In genomic region chr3:136862611-136862951, GRCh38 we compare ENCODE assay signal across 8 cellular contexts. TPM values are rescaled to one million over a fixed set of nuclear protein-coding genes. Genes with fewer than 3 reads are reported as not detected.
DNase-seq lines count a peak whose midpoint lies in the region; ATAC-seq and TF ChIP-seq lines count a peak whose summit lies in the region.

No MANE protein-coding gene starts in this region.

- H3K36me3 ChIP-seq in neural progenitor cell, result no peaks in the 10 kb centered on the region
- H3K36me3 ChIP-seq in upper lobe of left lung, result no peaks in the 10 kb centered on the region

- H3K4me1 Mint-ChIP-seq in activated T-helper 1 cell treated with anti-CD3 and anti-CD28 coated beads, Interleukin-12 subunit alpha, Interleukin-12 subunit beta, Interleukin-2, Interleukin-4 antibody, amounts not matched to agents 30 ng/mL and 10 ng/mL and 1 ng/mL, durations not matched to agents 14 hours and 24 hours and 36 hours (ENCODE audit: low read depth), result peaks cover 53% of the 10 kb centered on the region
- peaks cover 33% of the 10 kb centered on the region for H3K4me1 Mint-ChIP-seq in neural progenitor cell

- peak overlapping the region; percentile 97 for H3K4me3 Mint-ChIP-seq in activated T-helper 1 cell treated with anti-CD3 and anti-CD28 coated beads, Interleukin-12 subunit alpha, Interleukin-12 subunit beta, Interleukin-2, Interleukin-4 antibody, amounts not matched to agents 30 ng/mL and 10 ng/mL and 1 ng/mL, durations not matched to agents 14 hours and 24 hours and 36 hours
- H3K4me3 Mint-ChIP-seq in neural progenitor cell, result peak overlapping the region; percentile 98

- no peaks in the 10 kb centered on the region for H3K27me3 Mint-ChIP-seq in activated T-helper 1 cell treated with anti-CD3 and anti-CD28 coated beads, Interleukin-12 subunit alpha, Interleukin-12 subunit beta, Interleukin-2, Interleukin-4 antibody, amounts not matched to agents 30 ng/mL and 10 ng/mL and 1 ng/mL, durations not matched to agents 14 hours and 24 hours and 36 hours (ENCODE audit: insufficient read depth)
- H3K27me3 Mint-ChIP-seq in neural progenitor cell (ENCODE audit: insufficient read depth, low read depth), result peaks cover 3% of the 10 kb centered on the region

- DNase-seq in AG10803 (ENCODE audit: low read depth), result peak; percentile 58
- DNase-seq in NCI-H524 treated with DMSO at 0.1 percent for 48 hours (lab: John Stamatoyannopoulos, UW), result peak; percentile 53
- peak; percentile 38 for DNase-seq in activated T-helper 1 cell treated with anti-CD3 and anti-CD28 coated beads, Interleukin-12 subunit alpha, Interleukin-12 subunit beta, Interleukin-2, Interleukin-4 antibody, amounts not matched to agents 30 ng/mL and 10 ng/mL and 1 ng/mL, durations not matched to agents 14 hours and 24 hours and 36 hours (ENCODE audit: low spot score)
- peak; percentile 77 for DNase-seq in fibroblast of pulmonary artery (ENCODE audit: low read depth)
- no peak for DNase-seq in neural progenitor cell (ENCODE audit: low spot score)
- peak in 1 of 2 donors; percentile 81 for DNase-seq in upper lobe of left lung

- no peak for TF ChIP-seq POLR2A in upper lobe of left lung (IDR thresholded peaks at IDR 0.05)

- H3K4me3 ChIP-seq in AG10803 (ENCODE audit: low read length) (peak overlapping the region; percentile 91), fibroblast of pulmonary artery (replicated peaks; ENCODE audit: low read depth, low read length) (peak overlapping the region; percentile 86), neural progenitor cell (peak overlapping the region; percentile 78), upper lobe of left lung (peak overlapping the region; percentile 63 to 95 (median 79))

- no peak for TF ChIP-seq EP300 in upper lobe of left lung (IDR thresholded peaks at IDR 0.05)

- 0 to 4% methylated on average over 5 to 17 of the region's 29 CpGs for WGBS in upper lobe of left lung, 2 donors

- H3K9me3 ChIP-seq in neural progenitor cell (ENCODE audit: low read depth) (no peaks in the 10 kb centered on the region), upper lobe of left lung (no peaks in the 10 kb centered on the region)

- peak overlapping the region; percentile 84 for H2AFZ ChIP-seq in neural progenitor cell (replicated peaks)

- H4K20me1 ChIP-seq in neural progenitor cell (ENCODE audit: low read depth), result peaks cover 35% of the 10 kb centered on the region

- H3K9me3 Mint-ChIP-seq in activated T-helper 1 cell treated with anti-CD3 and anti-CD28 coated beads, Interleukin-12 subunit alpha, Interleukin-12 subunit beta, Interleukin-2, Interleukin-4 antibody, amounts not matched to agents 30 ng/mL and 10 ng/mL and 1 ng/mL, durations not matched to agents 14 hours and 24 hours and 36 hours, result no peaks in the 10 kb centered on the region
- peaks cover 17% of the 10 kb centered on the region for H3K9me3 Mint-ChIP-seq in neural progenitor cell

- ATAC-seq in GM18868 (IDR thresholded peaks at IDR 0.05; ENCODE audit: unreplicated experiment), result peak; percentile 14
- peak; percentile 15 for ATAC-seq in HG03175 (IDR thresholded peaks at IDR 0.05; ENCODE audit: unreplicated experiment)
- ATAC-seq in upper lobe of left lung (ENCODE audit: low FRiP score in 2 of 2), result peak; percentile 72 to 76

- TF ChIP-seq CTCF in AG10803 (conservative IDR thresholded peaks at IDR 0.05; ENCODE audit: low read length) (no peak; the same call in 1 of the 2 replicates), fibroblast of pulmonary artery (IDR thresholded peaks at IDR 0.05; ENCODE audit: low read length, missing control alignments) (no peak), neural progenitor cell (IDR thresholded peaks at IDR 0.05) (no peak), upper lobe of left lung (IDR thresholded peaks at IDR 0.05) (no peak)

- peaks cover 15% of the 10 kb centered on the region for H3K36me3 Mint-ChIP-seq in activated T-helper 1 cell treated with anti-CD3 and anti-CD28 coated beads, Interleukin-12 subunit alpha, Interleukin-12 subunit beta, Interleukin-2, Interleukin-4 antibody, amounts not matched to agents 30 ng/mL and 10 ng/mL and 1 ng/mL, durations not matched to agents 14 hours and 24 hours and 36 hours (ENCODE audit: low read depth)
- peaks cover 34% of the 10 kb centered on the region for H3K36me3 Mint-ChIP-seq in neural progenitor cell

- H3K79me2 ChIP-seq in neural progenitor cell (ENCODE audit: low read depth), result peaks cover 78% of the 10 kb centered on the region

- H3K9ac ChIP-seq in neural progenitor cell, result peak overlapping the region; percentile 50

- intact Hi-C loops in activated T-helper 1 cell treated with anti-CD3 and anti-CD28 coated beads, Interleukin-12 subunit alpha, Interleukin-12 subunit beta, Interleukin-2, Interleukin-4 antibody, amounts not matched to agents 30 ng/mL and 10 ng/mL and 1 ng/mL, durations not matched to agents 14 hours and 24 hours and 36 hours (cut with micrococcal nuclease), result loop anchor here (1.0 to 5.0 kb wide), 12 partner anchors 24 to 785 kb away; partner anchors contain the start of genes MSL2, PCCB and STAG1

- peak overlapping the region; percentile 99 for H3K27ac Mint-ChIP-seq in activated T-helper 1 cell treated with anti-CD3 and anti-CD28 coated beads, Interleukin-12 subunit alpha, Interleukin-12 subunit beta, Interleukin-2, Interleukin-4 antibody, amounts not matched to agents 30 ng/mL and 10 ng/mL and 1 ng/mL, durations not matched to agents 14 hours and 24 hours and 36 hours
- peak overlapping the region; percentile 86 for H3K27ac Mint-ChIP-seq in neural progenitor cell

- peak overlapping the region; percentile 100 for H3K4me2 ChIP-seq in neural progenitor cell

- H3K27me3 ChIP-seq in neural progenitor cell (no peaks in the 10 kb centered on the region), upper lobe of left lung (no peaks in the 10 kb centered on the region)

- H3K4me1 ChIP-seq in neural progenitor cell, result peaks cover 23% of the 10 kb centered on the region
- peaks cover 22 to 40% (median 28%) of the 10 kb centered on the region in 4 donors for H3K4me1 ChIP-seq in upper lobe of left lung

- peaks cover 39% of the 10 kb centered on the region for H3F3A ChIP-seq in neural progenitor cell (ENCODE audit: low read depth)

- H3K27ac ChIP-seq in neural progenitor cell (peak overlapping the region; percentile 94), upper lobe of left lung (peak overlapping the region; percentile 94 to 96 (median 94))

RNA-seq across cellular contexts. Expression of gene NCK1, which starts 0.6 kb away (rescaled TPM):
- 33.2 and 33.4 TPM in 2 replicates for total RNA-seq in activated T-helper 1 cell treated with anti-CD3 and anti-CD28 coated beads, Interleukin-12 subunit alpha, Interleukin-12 subunit beta, Interleukin-2, Interleukin-4 antibody, amounts not matched to agents 30 ng/mL and 10 ng/mL and 1 ng/mL, durations not matched to agents 14 hours and 24 hours and 36 hours
- total RNA-seq in neural progenitor cell (ENCODE audit: low replicate concordance) (28.3 and 46.5 TPM in 2 replicates), upper lobe of left lung (10 to 100 TPM; 26.2 to 61.7 (median 44.8) TPM)

RNA-seq across cellular contexts. Expression of gene SLC35G2, which starts 43.7 kb away (rescaled TPM):
- 2.6 and 3.0 TPM in 2 replicates for total RNA-seq in activated T-helper 1 cell treated with anti-CD3 and anti-CD28 coated beads, Interleukin-12 subunit alpha, Interleukin-12 subunit beta, Interleukin-2, Interleukin-4 antibody, amounts not matched to agents 30 ng/mL and 10 ng/mL and 1 ng/mL, durations not matched to agents 14 hours and 24 hours and 36 hours
- total RNA-seq in neural progenitor cell (ENCODE audit: low replicate concordance) (0.43 and 1.5 TPM in 2 replicates), upper lobe of left lung (10 to 100 TPM in 1 of 6 donors, 1 to 10 TPM in 5; 3.3 to 10.5 (median 6.5) TPM)

Comparison
In these comparisons a context has a peak if more than half of its experiments do, and no peak if none do; other contexts are left out.
1. ATAC-seq: peak in every context shown above with its lines; median percentile 74 in upper lobe of left lung; 15 in HG03175; 14 in GM18868.